ENCODE assay signal across 8 cellular contexts in the genomic region with DNA sequence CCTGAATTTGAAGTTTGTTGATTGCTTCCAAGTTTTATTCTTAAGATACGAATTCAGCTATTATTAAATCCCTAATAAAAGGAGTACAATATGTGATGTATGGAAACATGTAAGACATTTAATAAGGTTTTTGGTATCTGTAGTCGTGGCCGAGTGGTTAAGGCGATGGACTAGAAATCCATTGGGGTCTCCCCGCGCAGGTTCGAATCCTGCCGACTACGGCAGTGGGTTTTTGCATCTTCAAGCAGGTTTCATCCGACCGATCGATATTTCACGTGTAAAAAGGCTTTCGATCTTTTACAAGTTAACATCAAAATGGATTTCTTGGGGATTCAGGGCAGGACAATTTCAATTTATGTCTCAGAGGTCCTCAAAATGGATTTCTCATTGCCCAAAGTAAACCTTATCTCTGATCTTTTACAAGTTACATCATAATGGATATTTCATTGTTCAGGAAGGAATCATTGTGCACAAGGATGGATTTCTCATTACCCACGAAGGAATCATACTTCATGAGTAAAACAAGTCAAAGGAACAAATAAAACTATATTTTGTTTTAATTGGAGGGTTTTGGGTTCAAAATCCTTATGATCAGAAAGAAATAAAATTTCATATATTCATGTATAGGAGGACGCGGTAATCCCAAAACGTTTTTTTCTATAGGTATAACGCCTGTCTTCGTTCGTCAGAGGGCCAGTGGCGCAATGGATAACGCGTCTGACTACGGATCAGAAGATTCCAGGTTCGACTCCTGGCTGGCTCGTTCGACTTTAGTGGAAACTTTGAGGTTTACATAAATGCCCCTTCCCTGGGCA. TPM values are rescaled to one million over a fixed set of nuclear protein-coding genes. Genes with fewer than 3 reads are reported as not detected.
DNase-seq lines count a peak whose midpoint lies in the region; ATAC-seq and TF ChIP-seq lines count a peak whose summit lies in the region.

No MANE protein-coding gene starts in this region.

- H3K27me3 Mint-ChIP-seq in HFFc6 (ENCODE audit: insufficient read depth), result peaks cover 5% of the 10 kb centered on the region

- intact Hi-C loops in Right ventricle myocardium superior (cut with DNase I), result no loop called here

- no peak for TF ChIP-seq CTCF in HFFc6 (IDR thresholded peaks at IDR 0.05)
- no peak for TF ChIP-seq CTCF in OCI-LY1 (IDR thresholded peaks at IDR 0.05; ENCODE audit: low read length)

- DNase-seq in HFFc6, result peak; percentile 74
- peak; percentile 50 for DNase-seq in activated T-cell treated with anti-CD3 and anti-CD28 coated beads for 4 hours
- DNase-seq in glomerular visceral epithelial cell (ENCODE audit: extremely low spot score), result peak; percentile 83
- DNase-seq in stimulated activated CD4-positive, alpha-beta T cell treated with anti-CD3 and anti-CD28 coated beads, Interleukin-4, amount 100 ng/mL, for 24 hours, result peak; percentile 73
- DNase-seq in Right ventricle myocardium superior, result no peak

- H3K9me3 Mint-ChIP-seq in HFFc6, result no peaks in the 10 kb centered on the region

- H3K27me3 ChIP-seq in BLaER1, result peaks cover 58% of the 10 kb centered on the region
- H3K27me3 ChIP-seq in OCI-LY1 (ENCODE audit: insufficient read depth, low read length), result no peaks in the 10 kb centered on the region

- peak overlapping the region; percentile 74 for H3K27ac Mint-ChIP-seq in HFFc6

- peaks cover 48% of the 10 kb centered on the region for H3K4me1 Mint-ChIP-seq in HFFc6 (ENCODE audit: low read depth)

- H3K9me3 ChIP-seq in BLaER1, result no peaks in the 10 kb centered on the region
- H3K9me3 ChIP-seq in OCI-LY1 (ENCODE audit: low read length), result no peaks in the 10 kb centered on the region

- H3K36me3 ChIP-seq in BLaER1 (no peaks in the 10 kb centered on the region), OCI-LY1 (ENCODE audit: insufficient read depth, low read length) (no peaks in the 10 kb centered on the region)

- H3K9ac ChIP-seq in BLaER1 (no peak overlapping the region), OCI-LY1 (ENCODE audit: low read length) (peak overlapping the region; percentile 46)

- H3K4me3 ChIP-seq in BLaER1, result peak overlapping the region; percentile 56
- peak overlapping the region; percentile 64 for H3K4me3 ChIP-seq in OCI-LY1 (ENCODE audit: low read depth, low read length, poor library complexity, severe bottlenecking)

- peak overlapping the region; percentile 90 for H3K4me3 Mint-ChIP-seq in HFFc6

- H3K36me3 Mint-ChIP-seq in HFFc6 (ENCODE audit: low read depth), result no peaks in the 10 kb centered on the region

- ATAC-seq in Right ventricle myocardium superior (ENCODE audit: poor library complexity) (no peak), GM19395 (IDR thresholded peaks at IDR 0.05; ENCODE audit: unreplicated experiment) (no peak)

- H3K4me2 ChIP-seq in BLaER1 (peak overlapping the region; percentile 46), OCI-LY1 (ENCODE audit: low read length) (peak overlapping the region; percentile 83)

- H3K79me2 ChIP-seq in OCI-LY1 (ENCODE audit: insufficient read depth, low read length), result no peaks in the 10 kb centered on the region

- no peak overlapping the region for H2AFZ ChIP-seq in OCI-LY1 (ENCODE audit: low read length)

- peaks cover 6% of the 10 kb centered on the region; the same call in 1 of the 2 replicates for H3F3A ChIP-seq in OCI-LY1 (ENCODE audit: insufficient read depth, low read length)

- peaks cover 22% of the 10 kb centered on the region for H4K20me1 ChIP-seq in BLaER1
- H4K20me1 ChIP-seq in OCI-LY1 (ENCODE audit: insufficient read depth, low read length), result no peaks in the 10 kb centered on the region

- H3K27ac ChIP-seq in BLaER1, result no peak overlapping the region
- no peak overlapping the region for H3K27ac ChIP-seq in OCI-LY1 (ENCODE audit: low read depth, low read length, poor library complexity, severe bottlenecking)

- H3K4me1 ChIP-seq in BLaER1, result peaks cover 10% of the 10 kb centered on the region
- H3K4me1 ChIP-seq in OCI-LY1 (ENCODE audit: insufficient read depth, low read length, severe bottlenecking), result peaks cover 64% of the 10 kb centered on the region

- no peaks in the 10 kb centered on the region for H3K9me2 ChIP-seq in OCI-LY1 (ENCODE audit: low read depth, low read length)

RNA-seq across cellular contexts. Expression of a gene that starts 37.3 kb away (rescaled TPM):
- total RNA-seq in HFFc6 (2021; fragmentation: NEBNext Ultra II Directional; extraction: Animal tissue kit (Norgen Biotek cat#: 25700)), result 10 to 100 TPM; 16.4 to 27.5 (median 24.9) TPM
- total RNA-seq in Right ventricle myocardium superior, result 12.8 TPM

RNA-seq across cellular contexts. Expression of a gene that starts 55.3 kb away (rescaled TPM):
- 10 to 100 TPM in 4 of 6 experiments, 1 to 10 TPM in 2; 9.1 to 11.9 (median 10.5) TPM for total RNA-seq in HFFc6 (2021; fragmentation: NEBNext Ultra II Directional; extraction: Animal tissue kit (Norgen Biotek cat#: 25700))
- total RNA-seq in Right ventricle myocardium superior, result 4.9 TPM
